ENCODE assay signal across 16 cellular contexts in the genomic region with DNA sequence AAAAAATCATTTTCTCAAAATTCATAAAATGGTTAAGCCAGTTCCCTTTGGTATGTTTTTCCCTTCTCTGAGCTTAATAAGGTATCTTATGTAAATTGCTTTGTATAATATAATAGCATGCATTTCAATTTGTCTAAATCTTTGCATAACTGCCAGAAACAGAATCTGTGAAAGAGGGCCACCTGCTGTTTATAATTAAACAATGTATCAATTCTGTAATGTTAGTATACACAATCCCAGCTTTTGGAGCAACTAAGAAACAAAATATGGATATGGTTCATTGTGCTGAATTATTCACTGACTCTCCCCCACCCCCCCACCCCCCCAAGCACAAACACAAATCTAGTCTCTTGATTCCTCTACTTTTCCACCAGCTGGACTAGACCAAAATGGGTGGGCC. TPM values are rescaled to one million over a fixed set of nuclear protein-coding genes. Genes with fewer than 3 reads are reported as not detected.
DNase-seq lines count a peak whose midpoint lies in the region; ATAC-seq and TF ChIP-seq lines count a peak whose summit lies in the region.
"Had no signal": no experiment of that assay in that cellular context is flagged by ENCODE, and none has a peak within 500 bp of the region (broad histone marks: within the 10 kb centered on the region; RNA-seq: fewer than 3 reads in every experiment).

No MANE protein-coding gene starts in this region.

- 0 out of 2 replicates have a peak, but pooled peaks have one; percentile 30 for TF ChIP-seq CTCF in 22Rv1 (IDR thresholded peaks at IDR 0.05)
- peak; percentile 48 for TF ChIP-seq CTCF in chondrocyte (IDR thresholded peaks at IDR 0.05)

- H3K27ac ChIP-seq in 22Rv1, result no peak overlapping the region
- H3K27ac ChIP-seq: gastroesophageal sphincter had no signal

- H3K36me3 Mint-ChIP-seq in chondrocyte (ENCODE audit: low read depth), result peaks cover 10% of the 10 kb centered on the region
- no peaks in the 10 kb centered on the region for H3K36me3 Mint-ChIP-seq in activated T-cell treated with anti-CD3 and anti-CD28 coated beads, Interleukin-2, amount 50 U/mL, for 24 hours (ENCODE audit: low read depth)

- no peak overlapping the region for H3K27ac Mint-ChIP-seq in chondrocyte (ENCODE audit: unreplicated experiment)
- no peak overlapping the region for H3K27ac Mint-ChIP-seq in activated T-cell treated with anti-CD3 and anti-CD28 coated beads, Interleukin-2, amount 50 U/mL, for 24 hours
- H3K27ac Mint-ChIP-seq: activated B cell treated with CpG ODN at 0.5 μM for 24 hours had no signal

- no peak overlapping the region for H3K4me3 Mint-ChIP-seq in chondrocyte (ENCODE audit: unreplicated experiment)
- H3K4me3 Mint-ChIP-seq in activated T-cell treated with anti-CD3 and anti-CD28 coated beads, Interleukin-2, amount 50 U/mL, for 24 hours, result no peak overlapping the region
- H3K4me3 Mint-ChIP-seq: activated B cell treated with CpG ODN at 0.5 μM for 24 hours had no signal

- DNase-seq in EH (ENCODE audit: low read depth) (peak; percentile 1), NCI-H526 (lab: John Stamatoyannopoulos, UW) (peak; percentile 26 to 61), chondrocyte (ENCODE audit: low spot score) (no peak)
- no peak for DNase-seq in activated T-cell treated with anti-CD3 and anti-CD28 coated beads, Interleukin-2, amount 50 U/mL, for 24 hours
- no peak for DNase-seq in activated CD4-positive, CD25-positive, alpha-beta regulatory T cell (lab: John Stamatoyannopoulos, UW)
- DNase-seq: activated B cell treated with CpG ODN at 0.5 μM for 24 hours; activated T-cell treated with anti-CD3 and anti-CD28 coated beads, Interleukin-2, amount 50 U/mL, for 1 hour; aorta; retina; stimulated activated CD4-positive, alpha-beta T cell treated with anti-CD3 and anti-CD28 coated beads, Interleukin-4, amount 100 ng/mL, for 4 hours; stimulated activated naive CD8-positive, alpha-beta T cell treated with anti-CD3 and anti-CD28 coated beads, Interleukin-15, Interleukin-2, amounts not matched to agents 100 U/mL and 50 U/mL, for 24 hours had no signal

- H3K4me1 Mint-ChIP-seq in chondrocyte (ENCODE audit: low read depth), result peaks cover 8% of the 10 kb centered on the region
- no peaks in the 10 kb centered on the region for H3K4me1 Mint-ChIP-seq in activated T-cell treated with anti-CD3 and anti-CD28 coated beads, Interleukin-2, amount 50 U/mL, for 24 hours (ENCODE audit: low read depth)
- H3K4me1 Mint-ChIP-seq: activated B cell treated with CpG ODN at 0.5 μM for 24 hours had no signal

- ATAC-seq in GM19452 (IDR thresholded peaks at IDR 0.05; ENCODE audit: unreplicated experiment), result no peak
- ATAC-seq in HG02973 (IDR thresholded peaks at IDR 0.05; ENCODE audit: unreplicated experiment), result no peak
- ATAC-seq: gastroesophageal sphincter; stimulated activated naive CD8-positive, alpha-beta T cell treated with anti-CD3 and anti-CD28 coated beads, Interleukin-15, Interleukin-2, amounts not matched to agents 100 U/mL and 50 U/mL, for 24 hours had no signal

- H3K27me3 Mint-ChIP-seq in chondrocyte (ENCODE audit: low read depth), result no peaks in the 10 kb centered on the region
- H3K27me3 Mint-ChIP-seq in activated T-cell treated with anti-CD3 and anti-CD28 coated beads, Interleukin-2, amount 50 U/mL, for 24 hours, result peaks cover 41% of the 10 kb centered on the region

- no peaks in the 10 kb centered on the region for H3K9me3 Mint-ChIP-seq in chondrocyte (ENCODE audit: low read depth)
- no peaks in the 10 kb centered on the region for H3K9me3 Mint-ChIP-seq in activated T-cell treated with anti-CD3 and anti-CD28 coated beads, Interleukin-2, amount 50 U/mL, for 24 hours

RNA-seq across cellular contexts. Expression of a gene that starts 54.8 kb away (rescaled TPM):
- total RNA-seq in chondrocyte, result not detected in 3 replicates
- total RNA-seq: activated B cell treated with CpG ODN at 0.5 μM for 24 hours, aorta, gastroesophageal sphincter, NCI-H460 had no signal

Comparison
In these comparisons a context has a peak if more than half of its experiments do, and no peak if none do; other contexts are left out.
1. DNase-seq: peak in EH (single experiment) and NCI-H526 (2 of 2); none in chondrocyte (single experiment), activated T-cell treated with anti-CD3 and anti-CD28 coated beads, Interleukin-2, amount 50 U/mL, for 24 hours (single experiment) and activated CD4-positive, CD25-positive, alpha-beta regulatory T cell (0 of 4).